ENCODE assay signal across 8 cellular contexts in the genomic region with DNA sequence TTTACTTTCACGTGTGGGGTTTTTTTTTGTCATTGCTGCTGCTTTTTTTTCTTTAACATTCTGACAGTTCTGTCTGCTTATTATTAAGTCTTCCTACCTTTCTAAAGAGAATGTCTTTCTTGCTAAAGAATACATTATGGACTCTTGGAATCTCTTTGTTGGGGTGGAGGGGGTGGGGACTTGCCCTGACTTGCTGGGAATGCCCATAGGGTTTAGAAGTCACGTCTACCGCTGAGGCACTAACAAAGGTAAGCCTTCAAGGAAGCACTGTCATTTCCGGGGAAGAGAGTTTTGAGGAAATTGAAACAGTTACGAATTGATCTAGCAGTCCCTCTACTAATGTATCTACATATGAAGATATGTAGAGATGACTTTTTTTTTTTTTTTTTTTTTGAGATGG. TPM values are rescaled to one million over a fixed set of nuclear protein-coding genes. Genes with fewer than 3 reads are reported as not detected.
A peak's percentile ranks its signal among the peaks of the same experiment; 100 is the strongest.
DNase-seq lines count a peak whose midpoint lies in the region; ATAC-seq and TF ChIP-seq lines count a peak whose summit lies in the region.

No MANE protein-coding gene starts in this region.

- in situ Hi-C loops in astrocyte of the spinal cord (cut with HindIII; ENCODE audit: low sequenced_read_pairs) = no loop called here

- peaks cover 18% of the 10 kb centered on the region; the same call in 1 of the 2 replicates for H3K36me3 ChIP-seq in HUES6 (ENCODE audit: control insufficient read depth, insufficient read depth, low read length)
- H3K36me3 ChIP-seq in muscle layer of duodenum (ENCODE audit: control insufficient read depth in 1 of 2, insufficient read depth in 2 of 2, low read length in 2 of 2) = peaks cover 15 to 19% of the 10 kb centered on the region in 2 donors

- peak; percentile 66 for DNase-seq in A172 (ENCODE audit: low spot score)
- DNase-seq in astrocyte of the spinal cord (ENCODE audit: low read depth, low spot score) = no peak
- DNase-seq in activated gamma-delta T cell treated with Interleukin-2 at 50 U/mL for 16 hours = no peak

- H3K27me3 ChIP-seq in HUES6 (ENCODE audit: control insufficient read depth, insufficient read depth, low read length) (no peaks in the 10 kb centered on the region), muscle layer of duodenum (ENCODE audit: low read depth, low read length) (no peaks in the 10 kb centered on the region)

- H3K9ac ChIP-seq in HUES6 (ENCODE audit: low read length) = peak overlapping the region; percentile 48

- H3K27ac ChIP-seq in HUES6 (ENCODE audit: low read depth, low read length) (peak overlapping the region; percentile 92), muscle layer of duodenum (ENCODE audit: low read length) (peak overlapping the region; percentile 90)

- H3K4me1 ChIP-seq in HUES6 (ENCODE audit: control insufficient read depth, insufficient read depth, low read length) = peaks cover 39% of the 10 kb centered on the region
- H3K4me1 ChIP-seq in muscle layer of duodenum (ENCODE audit: control insufficient read depth in 1 of 2, insufficient read depth in 2 of 2, low read length in 2 of 2) = peaks cover 12 to 55% of the 10 kb centered on the region in 2 donors

- H3K4me3 ChIP-seq in HUES6 (ENCODE audit: low read depth, low read length) = no peak overlapping the region; the same call in 1 of the 2 replicates
- H3K4me3 ChIP-seq in astrocyte of the spinal cord (ENCODE audit: low read depth, low read length) = peak overlapping the region; percentile 18
- peak overlapping the region in 1 of 2 donors; percentile 23 for H3K4me3 ChIP-seq in muscle layer of duodenum (ENCODE audit: low read depth in 1 of 2, low read length in 2 of 2)

- ATAC-seq in GM21390 (IDR thresholded peaks at IDR 0.05; ENCODE audit: unreplicated experiment) = no peak
- ATAC-seq in HG02852 (IDR thresholded peaks at IDR 0.05; ENCODE audit: unreplicated experiment) = no peak
- no peak for ATAC-seq in GM18498 (IDR thresholded peaks at IDR 0.05; ENCODE audit: unreplicated experiment)

- peaks cover 3% of the 10 kb centered on the region; the same call in 1 of the 2 replicates for H3K9me3 ChIP-seq in HUES6 (ENCODE audit: control insufficient read depth, insufficient read depth, low read depth, low read length)
- no peaks in the 10 kb centered on the region for H3K9me3 ChIP-seq in muscle layer of duodenum (ENCODE audit: control insufficient read depth in 1 of 2, low read length in 2 of 2)

- no peak for TF ChIP-seq CTCF in astrocyte of the spinal cord (IDR thresholded peaks at IDR 0.05; ENCODE audit: low read depth, low read length)

RNA-seq across cellular contexts. Expression of gene CD99, which starts 19.4 kb away (rescaled TPM):
- total RNA-seq in A172 (2014; rRNA removed; shearing (Covaris generic)) = 464 and 705 TPM in 2 replicates

RNA-seq across cellular contexts. Expression of gene XG, which starts 41.3 kb away (rescaled TPM):
- not detected in 2 replicates for total RNA-seq in A172 (2014; rRNA removed; shearing (Covaris generic))
